In genomic region chr2:180578441-180578840, GRCh38 we compare ENCODE assay signal across 19 cellular contexts.
A peak's percentile ranks its signal among the peaks of the same experiment; 100 is the strongest.
DNase-seq lines count a peak whose midpoint lies in the region; ATAC-seq and TF ChIP-seq lines count a peak whose summit lies in the region.
"Had no signal": no experiment of that assay in that cellular context is flagged by ENCODE, and none has a peak within 500 bp of the region (broad histone marks: within the 10 kb centered on the region; RNA-seq: fewer than 3 reads in every experiment).

No MANE protein-coding gene starts in this region.

- no peak overlapping the region for H2AFZ ChIP-seq in trophoblast cell (ENCODE audit: insufficient read depth, low read length, poor library complexity)
- H2AFZ ChIP-seq: GM23338 had no signal

- intact Hi-C loops in lower lobe of right lung (cut with DNase I) = no loop called here

- no peak overlapping the region for H2BK120ac ChIP-seq in trophoblast cell (ENCODE audit: insufficient read depth, low read length, poor library complexity)

- H4K91ac ChIP-seq in trophoblast cell (ENCODE audit: low read depth, low read length) = no peak overlapping the region

- no peak overlapping the region for H4K12ac ChIP-seq in trophoblast cell (ENCODE audit: low read depth, low read length)

- no peaks in the 10 kb centered on the region for H3K9me3 Mint-ChIP-seq in activated CD8-positive, alpha-beta memory T cell treated with anti-CD3 and anti-CD28 coated beads, Interleukin-2, amount 10 ng/mL, durations not matched to agents 7 days and 5 days (ENCODE audit: low read depth)
- H3K9me3 Mint-ChIP-seq: CD8-positive, alpha-beta T cell; GM23338; H9 had no signal

- H3K4me1 ChIP-seq in trophoblast cell (ENCODE audit: control insufficient read depth in 1 of 2, insufficient read depth in 2 of 2, low read length in 2 of 2) (no peaks in the 10 kb centered on the region), lower lobe of right lung (no peaks in the 10 kb centered on the region)
- H3K4me1 ChIP-seq: BLaER1 had no signal

- H3K27me3 ChIP-seq in trophoblast cell (ENCODE audit: insufficient read depth, low read length) = no peaks in the 10 kb centered on the region
- no peaks in the 10 kb centered on the region for H3K27me3 ChIP-seq in lower lobe of right lung (ENCODE audit: low read depth)
- H3K27me3 ChIP-seq: BLaER1 had no signal

- no peak overlapping the region for H3K4me3 Mint-ChIP-seq in activated CD8-positive, alpha-beta memory T cell treated with anti-CD3 and anti-CD28 coated beads, Interleukin-2, amount 10 ng/mL, durations not matched to agents 7 days and 5 days
- H3K4me3 Mint-ChIP-seq: B cell; CD4-positive, CD25-positive, alpha-beta regulatory T cell; CD8-positive, alpha-beta T cell; GM23338; H9 had no signal

- H3K9ac ChIP-seq in trophoblast cell (ENCODE audit: low read length) = no peak overlapping the region
- H3K9ac ChIP-seq: BLaER1 had no signal

- H3K27ac ChIP-seq in trophoblast cell (ENCODE audit: low read depth, low read length) (peak overlapping the region; percentile 17), lower lobe of right lung (no peak overlapping the region)
- H3K27ac ChIP-seq: 22Rv1, BLaER1, C4-2B had no signal

- no peak overlapping the region for H2BK5ac ChIP-seq in trophoblast cell (ENCODE audit: low read depth, low read length, poor library complexity)

- no peak overlapping the region for H3K23ac ChIP-seq in trophoblast cell (ENCODE audit: low read length)

- H2AK5ac ChIP-seq in trophoblast cell (ENCODE audit: low read length) = no peak overlapping the region

- no peaks in the 10 kb centered on the region for H3K4me1 Mint-ChIP-seq in activated CD8-positive, alpha-beta memory T cell treated with anti-CD3 and anti-CD28 coated beads, Interleukin-2, amount 10 ng/mL, durations not matched to agents 7 days and 5 days
- H3K4me1 Mint-ChIP-seq: B cell; CD4-positive, CD25-positive, alpha-beta regulatory T cell; GM23338 had no signal

- no peaks in the 10 kb centered on the region for H3K79me2 ChIP-seq in trophoblast cell (ENCODE audit: control insufficient read depth, insufficient read depth, low read length, poor library complexity)

- H4K8ac ChIP-seq in trophoblast cell (ENCODE audit: low read depth, low read length) = no peak overlapping the region

- DNase-seq in NCI-H748 (lab: John Stamatoyannopoulos, UW; ENCODE audit: unreplicated experiment) = peak; percentile 28
- DNase-seq in NCI-H748 treated with DMSO at 0.1 percent for 48 hours (lab: John Stamatoyannopoulos, UW) = no peak
- peak; percentile 2 for DNase-seq in M059J (ENCODE audit: low read depth)
- DNase-seq in NCI-H69 (lab: John Stamatoyannopoulos, UW) = peak; percentile 48
- no peak for DNase-seq in trophoblast cell
- no peak for DNase-seq in NK-92 treated with Interleukin-12 subunit alpha and Interleukin-12 subunit beta, amount 100 ng/mL, for 24 hours (lab: John Stamatoyannopoulos, UW)
- DNase-seq in lower lobe of right lung = no peak
- no peak for DNase-seq in activated CD8-positive, alpha-beta memory T cell treated with anti-CD3 and anti-CD28 coated beads, Interleukin-2, amount 10 ng/mL, durations not matched to agents 7 days and 5 days
- DNase-seq: CD4-positive, CD25-positive, alpha-beta regulatory T cell; CD8-positive, alpha-beta T cell; DMS53; DMS79 treated with DMSO at 0.1 percent for 48 hours; H9 had no signal

- H3K36me3 Mint-ChIP-seq in activated CD8-positive, alpha-beta memory T cell treated with anti-CD3 and anti-CD28 coated beads, Interleukin-2, amount 10 ng/mL, durations not matched to agents 7 days and 5 days = no peaks in the 10 kb centered on the region
- H3K36me3 Mint-ChIP-seq: CD4-positive, CD25-positive, alpha-beta regulatory T cell; CD8-positive, alpha-beta T cell had no signal

- no peaks in the 10 kb centered on the region for H3K9me3 ChIP-seq in trophoblast cell (ENCODE audit: insufficient read depth, low read depth, low read length)
- no peaks in the 10 kb centered on the region for H3K9me3 ChIP-seq in lower lobe of right lung
- H3K9me3 ChIP-seq: BLaER1 had no signal

- no peak overlapping the region for H3K27ac Mint-ChIP-seq in activated CD8-positive, alpha-beta memory T cell treated with anti-CD3 and anti-CD28 coated beads, Interleukin-2, amount 10 ng/mL, durations not matched to agents 7 days and 5 days
- H3K27ac Mint-ChIP-seq: B cell; CD4-positive, CD25-positive, alpha-beta regulatory T cell; CD8-positive, alpha-beta T cell; GM23338; H9 had no signal

- TF ChIP-seq CTCF in lower lobe of right lung (IDR thresholded peaks at IDR 0.05) = no peak

- H3K4me3 ChIP-seq in trophoblast cell (ENCODE audit: low read depth, low read length) (no peak overlapping the region), lower lobe of right lung (no peak overlapping the region)
- H3K4me3 ChIP-seq: BLaER1, GM23338 had no signal

- no peak overlapping the region for H3K4ac ChIP-seq in trophoblast cell (ENCODE audit: low read depth, low read length)

- H3K36me3 ChIP-seq in trophoblast cell (ENCODE audit: control insufficient read depth in 1 of 2, insufficient read depth in 2 of 2, low read length in 2 of 2) (no peaks in the 10 kb centered on the region), lower lobe of right lung (no peaks in the 10 kb centered on the region)
- H3K36me3 ChIP-seq: BLaER1 had no signal

- no peak overlapping the region for H2BK12ac ChIP-seq in trophoblast cell (ENCODE audit: low read length)

- ATAC-seq in lower lobe of right lung = no peak
- ATAC-seq in activated CD8-positive, alpha-beta memory T cell treated with anti-CD3 and anti-CD28 coated beads, Interleukin-2, amount 10 ng/mL, durations not matched to agents 7 days and 5 days = no peak
- ATAC-seq: CD8-positive, alpha-beta T cell; GM23338; HCT116 had no signal

- CTCF ChIA-PET in activated CD8-positive, alpha-beta memory T cell treated with anti-CD3 and anti-CD28 coated beads, Interleukin-2, amount 10 ng/mL, durations not matched to agents 7 days and 5 days (lab: Charles Lee) = no interaction called here

- H3K18ac ChIP-seq in trophoblast cell (ENCODE audit: low read length) = no peak overlapping the region

- peaks cover 3% of the 10 kb centered on the region for H3K79me1 ChIP-seq in trophoblast cell (ENCODE audit: low read length)

- no CpG with 5 or more reads among the region's 1 CpG for WGBS in trophoblast cell (ENCODE audit: extremely low coverage, insufficient coverage, insufficient read length)

- no peak overlapping the region for H3K4me2 ChIP-seq in trophoblast cell (ENCODE audit: low read length)
- H3K4me2 ChIP-seq: BLaER1, GM23338 had no signal

- no peaks in the 10 kb centered on the region for H3K27me3 Mint-ChIP-seq in activated CD8-positive, alpha-beta memory T cell treated with anti-CD3 and anti-CD28 coated beads, Interleukin-2, amount 10 ng/mL, durations not matched to agents 7 days and 5 days
- H3K27me3 Mint-ChIP-seq: CD4-positive, CD25-positive, alpha-beta regulatory T cell had no signal

- H3K14ac ChIP-seq in trophoblast cell (ENCODE audit: low read length) = no peak overlapping the region

Comparison
In these comparisons a context has a peak if more than half of its experiments do, and no peak if none do; other contexts are left out.
1. DNase-seq: peak in NCI-H748 (single experiment), M059J (single experiment) and NCI-H69 (single experiment); none in NCI-H748 treated with DMSO at 0.1 percent for 48 hours (single experiment), trophoblast cell (0 of 2), NK-92 treated with Interleukin-12 subunit alpha and Interleukin-12 subunit beta, amount 100 ng/mL, for 24 hours (single experiment), lower lobe of right lung (single experiment) and activated CD8-positive, alpha-beta memory T cell treated with anti-CD3 and anti-CD28 coated beads, Interleukin-2, amount 10 ng/mL, durations not matched to agents 7 days and 5 days (single experiment).